ENCODE assay signal across 1 cellular context in genomic region chr2:201118121-201118956, GRCh38.
TF ChIP-seq lines count a peak whose summit lies in the region.

No MANE protein-coding gene starts in this region.

TF ChIP-seq in K562, 482 proteins besides CTCF, POLR2A, EP300 and RAD21 (continued from another document and continues in another):
- peak in 1 of 3 experiments; percentile 71; a peak in 2 of 6 replicates for TF ChIP-seq ZBTB11 (CRISPR knock-in tag; IDR thresholded peaks at IDR 0.05)
- no peak for TF ChIP-seq ZNF699 (CRISPR knock-in tag; IDR thresholded peaks at IDR 0.05; ENCODE audit: insufficient replicate concordance)
- no peak; the same call in 1 of the 2 replicates for TF ChIP-seq HDAC2 (IDR thresholded peaks at IDR 0.05)
- no peak for TF ChIP-seq ZFPM2 (CRISPR knock-in tag; IDR thresholded peaks at IDR 0.05)
- no peak for TF ChIP-seq ZNF174 (CRISPR knock-in tag; IDR thresholded peaks at IDR 0.05)
- TF ChIP-seq MYBL2 (IDR thresholded peaks at IDR 0.05; ENCODE audit: low read depth) = peak; percentile 68; the same call in 1 of the 2 replicates
- TF ChIP-seq MYBL2 (CRISPR knock-in tag; IDR thresholded peaks at IDR 0.05; ENCODE audit: borderline replicate concordance) = no peak
- no peak for TF ChIP-seq BACH1 (tag; IDR thresholded peaks at IDR 0.05)
- no peak for TF ChIP-seq PRPF4 (IDR thresholded peaks at IDR 0.05; ENCODE audit: insufficient read depth, low read depth, low read length, poor library complexity, severe bottlenecking)
- TF ChIP-seq ZNF12 (CRISPR knock-in tag; IDR thresholded peaks at IDR 0.05) = no peak
- TF ChIP-seq RBM17 (IDR thresholded peaks at IDR 0.05; ENCODE audit: borderline replicate concordance, low read depth, low read length) = no peak
- TF ChIP-seq SNAPC5 (CRISPR knock-in tag; IDR thresholded peaks at IDR 0.05) = no peak
- TF ChIP-seq ATF1 (CRISPR knock-in tag; IDR thresholded peaks at IDR 0.05) = no peak
- TF ChIP-seq ATF1 (tag; IDR thresholded peaks at IDR 0.05) = peak; percentile 47
- no peak for TF ChIP-seq SIN3B (IDR thresholded peaks at IDR 0.05; ENCODE audit: low read depth)
- TF ChIP-seq ZMIZ1 (IDR thresholded peaks at IDR 0.05; ENCODE audit: low read depth in 2 of 2, low read length in 2 of 2) = no peak; a peak in 1 of 4 replicates
- no peak for TF ChIP-seq ZNF444 (CRISPR knock-in tag; IDR thresholded peaks at IDR 0.05)
- TF ChIP-seq XRCC5 (IDR thresholded peaks at IDR 0.05; ENCODE audit: low read depth, low read length) = no peak
- TF ChIP-seq TOE1 (IDR thresholded peaks at IDR 0.05; ENCODE audit: borderline replicate concordance) = no peak
- TF ChIP-seq TOE1 (CRISPR knock-in tag; IDR thresholded peaks at IDR 0.05; ENCODE audit: borderline replicate concordance, low read depth) = no peak
- TF ChIP-seq KDM5B (IDR thresholded peaks at IDR 0.05; ENCODE audit: insufficient replicate concordance, low read depth, low read length) = peak; percentile 27
- TF ChIP-seq ILF3 (IDR thresholded peaks at IDR 0.05; ENCODE audit: borderline replicate concordance) = no peak
- TF ChIP-seq FOXK2 (conservative IDR thresholded peaks at IDR 0.05 in 1 of 2, IDR thresholded peaks at IDR 0.05 in 1 of 2; ENCODE audit: low read depth in 2 of 2) = 0 out of 4 replicates have a peak, but pooled peaks of 1 of the 2 experiments have one; percentile 46
- no peak for TF ChIP-seq ZNF24 (IDR thresholded peaks at IDR 0.05)
- TF ChIP-seq CBFB (CRISPR knock-in tag; IDR thresholded peaks at IDR 0.05) = no peak
- TF ChIP-seq CBFA2T2 (conservative IDR thresholded peaks at IDR 0.05) = no peak
- peak; percentile 23; the same call in 1 of the 2 replicates for TF ChIP-seq CREB3L1 (IDR thresholded peaks at IDR 0.05; ENCODE audit: borderline replicate concordance, low read depth)
- TF ChIP-seq MCM2 (IDR thresholded peaks at IDR 0.05; ENCODE audit: low read depth) = no peak
- no peak for TF ChIP-seq USF1 (CRISPR knock-in tag; IDR thresholded peaks at IDR 0.05)
- no peak for TF ChIP-seq ZNF609 (CRISPR knock-in tag; IDR thresholded peaks at IDR 0.05; ENCODE audit: borderline replicate concordance)
- peak; percentile 27 for TF ChIP-seq PRDM10 (IDR thresholded peaks at IDR 0.05; ENCODE audit: partially characterized antibody)
